In genomic region chr12:56119361-56119796, GRCh38 we compare ENCODE assay signal across 1 cellular context.
TF ChIP-seq lines count a peak whose summit lies in the region.

No MANE protein-coding gene starts in this region.

TF ChIP-seq in K562, 482 proteins besides CTCF, POLR2A, EP300 and RAD21 (continued from another document and continues in another):
- 0 out of 2 replicates have a peak, but pooled peaks have one; percentile 20 for TF ChIP-seq ARID3A (IDR thresholded peaks at IDR 0.05; ENCODE audit: borderline replicate concordance, low read depth, low read length)
- no peak for TF ChIP-seq SFPQ (IDR thresholded peaks at IDR 0.05; ENCODE audit: low read depth, low read length)
- TF ChIP-seq MGA (IDR thresholded peaks at IDR 0.05) = peak; percentile 57; the same call in 1 of the 2 replicates
- TF ChIP-seq PBX2 (CRISPR knock-in tag; IDR thresholded peaks at IDR 0.05; ENCODE audit: low read depth) = no peak
- no peak for TF ChIP-seq PBX2 (tag; conservative IDR thresholded peaks at IDR 0.05; ENCODE audit: low read depth)
- TF ChIP-seq TSC22D4 (tag; IDR thresholded peaks at IDR 0.05) = no peak
- no peak for TF ChIP-seq TAL1 (IDR thresholded peaks at IDR 0.05)
- TF ChIP-seq KLF10 (CRISPR knock-in tag; IDR thresholded peaks at IDR 0.05) = no peak
- no peak for TF ChIP-seq POLR2G (IDR thresholded peaks at IDR 0.05; ENCODE audit: low read depth, low read length)
- TF ChIP-seq ZBTB7A (IDR thresholded peaks at IDR 0.05; ENCODE audit: borderline replicate concordance, control insufficient read depth, low read depth, low read length) = peak; percentile 47; the same call in 1 of the 2 replicates
- TF ChIP-seq FOXK1 (CRISPR knock-in tag; IDR thresholded peaks at IDR 0.05; ENCODE audit: borderline replicate concordance) = no peak
- TF ChIP-seq ZBTB2 (IDR thresholded peaks at IDR 0.05) = 0 out of 2 replicates have a peak, but pooled peaks have one; percentile 36
- TF ChIP-seq CBFA2T2 (conservative IDR thresholded peaks at IDR 0.05) = 0 out of 2 replicates have a peak, but pooled peaks have one; percentile 18
- TF ChIP-seq ELK1 (CRISPR knock-in tag; IDR thresholded peaks at IDR 0.05) = no peak
- peak; percentile 86 for TF ChIP-seq RAD51 (IDR thresholded peaks at IDR 0.05; ENCODE audit: borderline replicate concordance, low read depth)
- TF ChIP-seq USF2 (CRISPR knock-in tag; IDR thresholded peaks at IDR 0.05) = peak; percentile 85
- no peak for TF ChIP-seq GABPA (tag; conservative IDR thresholded peaks at IDR 0.05; ENCODE audit: low read depth)
- peak; percentile 79 for TF ChIP-seq MXI1 (IDR thresholded peaks at IDR 0.05; ENCODE audit: low read depth, low read length)
- TF ChIP-seq ARID2 (IDR thresholded peaks at IDR 0.05) = peak; percentile 65; the same call in 1 of the 2 replicates
- TF ChIP-seq JUND (IDR thresholded peaks at IDR 0.05; ENCODE audit: borderline replicate concordance, low read depth, low read length) = peak; percentile 49; the same call in 1 of the 2 replicates
- no peak for TF ChIP-seq JUND (tag; IDR thresholded peaks at IDR 0.05; ENCODE audit: borderline replicate concordance, low read depth, low read length)
- TF ChIP-seq E2F1 (CRISPR knock-in tag; IDR thresholded peaks at IDR 0.05) = no peak
- TF ChIP-seq DACH1 (IDR thresholded peaks at IDR 0.05; ENCODE audit: partially characterized antibody) = no peak
- no peak for TF ChIP-seq BRCA1 (IDR thresholded peaks at IDR 0.05)
- no peak for TF ChIP-seq BRCA1 (CRISPR knock-in tag; IDR thresholded peaks at IDR 0.05)
- no peak for TF ChIP-seq SUPT5H (IDR thresholded peaks at IDR 0.05)
- TF ChIP-seq NR3C1 (CRISPR knock-in tag; IDR thresholded peaks at IDR 0.05) = no peak
- peak; percentile 62; the same call in 1 of the 2 replicates for TF ChIP-seq MITF (IDR thresholded peaks at IDR 0.05)
- TF ChIP-seq SMARCA4 (IDR thresholded peaks at IDR 0.05) = 0 out of 2 replicates have a peak, but pooled peaks have one; percentile 25
- 0 out of 2 replicates have a peak, but pooled peaks have one; percentile 13 for TF ChIP-seq HCFC1 (IDR thresholded peaks at IDR 0.05; ENCODE audit: low read depth, low read length)
